2 cellular contexts compared by ENCODE assay signal in the genomic region with DNA sequence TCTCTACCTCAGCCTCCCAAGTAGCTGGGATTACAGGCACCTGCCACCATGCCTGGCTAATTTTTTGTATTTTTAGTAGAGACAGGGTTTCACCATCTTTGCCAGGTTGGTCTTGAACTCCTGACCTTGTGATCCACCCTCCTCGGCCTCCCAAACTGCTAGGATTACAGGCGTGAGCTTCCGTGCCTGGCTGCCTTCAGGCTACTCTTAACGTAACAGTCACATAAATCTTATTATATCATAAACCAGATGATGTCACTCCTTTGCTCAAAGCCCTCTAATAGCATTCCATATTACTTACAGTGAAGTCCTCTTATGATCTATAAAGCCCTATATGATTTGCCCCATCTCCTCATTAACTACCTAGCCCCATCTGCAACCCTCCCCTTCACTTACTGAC. TPM values are rescaled to one million over a fixed set of nuclear protein-coding genes. Genes with fewer than 3 reads are reported as not detected.
"Had no signal": no experiment of that assay in that cellular context is flagged by ENCODE, and none has a peak within 500 bp of the region (broad histone marks: within the 10 kb centered on the region; RNA-seq: fewer than 3 reads in every experiment).

No MANE protein-coding gene starts in this region.

RNA-seq across cellular contexts. Expression of gene MYCT1, which starts 51.0 kb away (rescaled TPM):
- total RNA-seq: H4 had no signal
- polyA plus RNA-seq: GM23248 had no signal
